In genomic region chr11:32109138-32109537, GRCh38 we compare ENCODE assay signal across 25 cellular contexts. TPM values are rescaled to one million over a fixed set of nuclear protein-coding genes. Genes with fewer than 3 reads are reported as not detected.
DNase-seq lines count a peak whose midpoint lies in the region; ATAC-seq and TF ChIP-seq lines count a peak whose summit lies in the region.
"Had no signal": no experiment of that assay in that cellular context is flagged by ENCODE, and none has a peak within 500 bp of the region (broad histone marks: within the 10 kb centered on the region; RNA-seq: fewer than 3 reads in every experiment).

No MANE protein-coding gene starts in this region.

- CTCF ChIA-PET in RWPE1 (lab: Yijun Ruan, JAX), result no interaction called here

- peak; percentile 56 for DNase-seq in EH (ENCODE audit: low read depth)
- DNase-seq in M059J (ENCODE audit: low read depth), result peak; percentile 95
- peak; percentile 36 for DNase-seq in astrocyte of the hippocampus (ENCODE audit: low read depth, low spot score)
- DNase-seq in fibroblast of the conjunctiva (ENCODE audit: low read depth), result peak; percentile 16
- DNase-seq in RWPE1 (ENCODE audit: low spot score), result no peak
- no peak for DNase-seq in DMS79 (lab: John Stamatoyannopoulos, UW)
- DNase-seq in NCI-H345 (lab: John Stamatoyannopoulos, UW), result no peak
- DNase-seq: activated CD4-positive, alpha-beta T cell treated with anti-CD3 and anti-CD28 coated beads, Interleukin-2, amount 10 ng/mL, durations not matched to agents 7 days and 5 days; activated CD8-positive, alpha-beta memory T cell treated with anti-CD3 and anti-CD28 coated beads, Interleukin-2, amount 10 ng/mL, durations not matched to agents 7 days and 5 days; Caco-2; cortex of kidney; H7; hypothalamus; islet precursor cell; NCI-H1694 treated with DMSO at 0.1 percent for 48 hours; OCI-M1; stimulated activated CD4-positive, alpha-beta T cell treated with anti-CD3 and anti-CD28 coated beads, Interleukin-2, amount 100 ng/mL, for 24 hours had no signal

- POLR2A ChIA-PET in RWPE1 (lab: Yijun Ruan, JAX; ENCODE audit: low non-redundant PET), result no interaction called here

- H3K27ac ChIP-seq in RWPE1, result no peak overlapping the region
- H3K27ac ChIP-seq: BLaER1, prostate gland, skin epidermis, suprapubic skin, VCaP had no signal

- no peak for TF ChIP-seq CTCF in RWPE1 (conservative IDR thresholded peaks at IDR 0.05; ENCODE audit: low read depth)

- ATAC-seq in GM18909 (IDR thresholded peaks at IDR 0.05; ENCODE audit: poor library complexity, unreplicated experiment), result no peak
- ATAC-seq: activated CD8-positive, alpha-beta memory T cell treated with anti-CD3 and anti-CD28 coated beads, Interleukin-2, amount 10 ng/mL, durations not matched to agents 7 days and 5 days; K562; stimulated activated memory B cell treated with anti-CD40 and anti-IgM and Interleukin-4, amounts not matched to agents 10 μg/mL and 1 μg/mL and 100 μg/mL, for 72 hours had no signal

RNA-seq across cellular contexts. Expression of gene RCN1, which starts 18.3 kb away (rescaled TPM):
- 293 and 390 TPM in 2 replicates for total RNA-seq in M059J (2014; rRNA removed; shearing (Covaris generic))

Comparison
In these comparisons a context has a peak if more than half of its experiments do, and no peak if none do; other contexts are left out.
1. DNase-seq: peak in EH (single experiment), M059J (single experiment), astrocyte of the hippocampus (single experiment) and fibroblast of the conjunctiva (single experiment); none in RWPE1 (single experiment), DMS79 (single experiment) and NCI-H345 (single experiment).